Comparison of ENCODE assay signal across 18 cellular contexts in the genomic region with DNA sequence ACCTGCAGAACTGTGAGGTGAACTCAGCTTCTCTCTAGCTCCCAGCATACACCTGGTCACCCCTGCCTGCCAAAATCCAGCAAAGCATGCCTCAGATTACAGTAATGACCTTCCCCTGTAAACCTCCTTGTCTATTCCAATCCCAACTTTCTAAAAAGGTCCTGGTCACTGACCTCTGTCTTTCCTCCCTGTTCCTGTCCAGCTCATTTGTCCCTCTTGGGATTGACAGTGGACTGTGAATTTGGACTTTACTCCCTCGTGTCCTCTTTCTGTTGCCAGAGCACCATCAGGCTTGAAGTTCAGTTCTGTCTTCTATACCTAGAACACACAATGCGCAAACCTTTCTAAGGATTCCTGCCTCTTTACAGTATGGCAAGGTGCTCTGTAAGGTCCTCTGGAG.
"Had no signal": no experiment of that assay in that cellular context is flagged by ENCODE, and none has a peak within 500 bp of the region (broad histone marks: within the 10 kb centered on the region; RNA-seq: fewer than 3 reads in every experiment).

No MANE protein-coding gene starts in this region.

- H3K27me3 Mint-ChIP-seq: naive B cell had no signal

- H3K9me3 Mint-ChIP-seq: naive B cell, nephron had no signal

- H3K27me3 ChIP-seq: esophagus muscularis mucosa, gastrocnemius medialis, left lung, upper lobe of left lung, vagina had no signal

- H3K9me3 ChIP-seq: esophagus muscularis mucosa, gastrocnemius medialis, left lung, psoas muscle, upper lobe of left lung, vagina had no signal

- H3K27ac Mint-ChIP-seq: nephron had no signal

- DNase-seq: effector memory CD4-positive, alpha-beta T cell; gastrocnemius medialis; glutamatergic neuron; islet precursor cell; left lung; mesendoderm; naive B cell; psoas muscle; stimulated activated CD4-positive, alpha-beta T cell treated with anti-CD3 and anti-CD28 coated beads, Interleukin-2, amount 100 ng/mL, for 24 hours; stimulated activated CD4-positive, alpha-beta T cell treated with anti-CD3 and anti-CD28 coated beads, Interleukin-4, amount 100 ng/mL, for 4 hours; stimulated activated naive CD4-positive, alpha-beta T cell treated with Interleukin-2 at 50 U/mL for 16 hours; upper lobe of left lung had no signal

- H3K27ac ChIP-seq: epithelial cell of prostate, esophagus muscularis mucosa, gastrocnemius medialis, left lung, psoas muscle, upper lobe of left lung, vagina had no signal

- H3K4me3 ChIP-seq: esophagus muscularis mucosa, gastrocnemius medialis, left lung, lung, psoas muscle, upper lobe of left lung, vagina had no signal

- H3K4me3 Mint-ChIP-seq: naive B cell, nephron had no signal

- ATAC-seq: gastrocnemius medialis, left lung, psoas muscle, sciatic nerve had no signal

- H3K4me1 ChIP-seq: esophagus muscularis mucosa, gastrocnemius medialis, psoas muscle, upper lobe of left lung, vagina had no signal
